In the genomic region with DNA sequence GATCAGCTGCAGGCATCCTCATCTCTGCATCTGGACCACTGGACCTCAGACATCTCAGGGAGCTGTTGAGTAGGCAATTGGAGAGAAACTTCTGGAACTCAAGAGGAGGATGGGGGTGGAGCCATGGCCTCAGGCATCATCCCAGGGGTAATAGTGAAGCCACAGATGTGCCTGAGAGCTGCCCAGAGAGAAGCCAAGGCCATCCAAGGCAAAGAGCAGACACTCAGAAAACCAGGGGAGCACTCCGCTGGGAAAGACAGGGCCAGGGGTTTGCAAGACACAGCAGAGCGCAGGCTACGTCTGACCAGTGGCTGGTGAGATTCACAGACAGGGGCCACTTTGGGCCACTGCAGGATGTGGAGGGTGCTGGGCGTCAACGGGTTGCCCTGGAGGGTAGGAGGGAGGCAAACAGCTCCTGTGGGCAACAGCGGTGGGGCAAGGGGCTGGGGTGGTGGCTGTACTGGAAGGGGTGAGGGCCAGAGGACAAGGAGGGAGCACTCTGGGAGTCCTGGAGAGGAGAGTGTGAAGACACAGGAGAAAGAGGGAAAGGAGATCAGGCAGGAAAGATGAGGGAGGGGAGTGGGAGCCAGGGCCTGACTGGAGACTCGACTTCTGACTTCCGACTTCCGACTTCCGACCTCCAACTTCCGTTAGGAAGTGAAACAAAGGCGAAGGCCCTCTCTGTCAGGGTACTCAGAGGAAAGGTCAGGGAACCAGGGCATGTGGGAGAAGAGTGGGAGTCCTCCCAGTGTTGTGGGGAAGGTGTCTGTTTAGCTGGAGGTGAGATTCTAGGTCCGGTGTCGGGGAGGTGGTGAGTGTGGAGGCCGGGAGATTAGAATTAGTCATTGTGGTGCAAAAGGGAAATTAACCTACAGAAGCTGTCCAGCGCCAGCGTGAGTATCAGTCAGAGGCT, we compare ENCODE assay signal across 11 cellular contexts.
DNase-seq lines count a peak whose midpoint lies in the region; ATAC-seq, FAIRE-seq and TF ChIP-seq lines count a peak whose summit lies in the region.
"Had no signal": no experiment of that assay in that cellular context is flagged by ENCODE, and none has a peak within 500 bp of the region (broad histone marks: within the 10 kb centered on the region; RNA-seq: fewer than 3 reads in every experiment).

No MANE protein-coding gene starts in this region.

- no peak for TF ChIP-seq EP300 in SK-N-SH (IDR thresholded peaks at IDR 0.05; ENCODE audit: borderline replicate concordance in 1 of 2, low read depth in 1 of 2, low read length in 1 of 2)

- H4K20me1 ChIP-seq in SK-N-SH (ENCODE audit: insufficient read depth): no peaks in the 10 kb centered on the region
- no peaks in the 10 kb centered on the region for H4K20me1 ChIP-seq in Loucy (ENCODE audit: insufficient read depth, low read length, poor library complexity, severe bottlenecking)

- no peak for TF ChIP-seq POLR2A in prostate gland (IDR thresholded peaks at IDR 0.05)

- H3K9me3 ChIP-seq in SK-N-SH: no peaks in the 10 kb centered on the region
- H3K9me3 ChIP-seq in Loucy (ENCODE audit: insufficient read depth, low read depth, low read length): no peaks in the 10 kb centered on the region
- H3K9me3 ChIP-seq in prostate gland: no peaks in the 10 kb centered on the region

- H3F3A ChIP-seq in SK-N-SH (replicated peaks; ENCODE audit: insufficient read depth) (no peaks in the 10 kb centered on the region), Loucy (ENCODE audit: low read depth) (0 out of 2 replicates have a peak, but pooled peaks cover 3% of the 10 kb centered on the region)

- H3K4me3 ChIP-seq in SK-N-SH (ENCODE audit: low read depth in 2 of 2, low read length in 1 of 2) (no peak overlapping the region), Loucy (ENCODE audit: low read length, poor library complexity, severe bottlenecking) (no peak overlapping the region), prostate gland (no peak overlapping the region)

- WGBS in SK-N-SH (ENCODE audit: low lambda C conversion rate): 69% methylated on average over 17 of the region's 17 CpGs
- WGBS in prostate gland: 76% methylated on average over 16 of the region's 17 CpGs

- CTCF ChIA-PET in SK-N-SH (lab: Yijun Ruan, JAX): interaction anchor here (1.1 to 6.6 kb wide), 2 partner anchors 11 to 110 kb away, joined by 3 to 54 read pairs; no protein-coding TSS in a partner anchor

- H2AFZ ChIP-seq in SK-N-SH (ENCODE audit: low read depth) (no peak overlapping the region), Loucy (ENCODE audit: low read length) (no peak overlapping the region)

- H3K27ac Mint-ChIP-seq in neural crest cell (ENCODE audit: unreplicated experiment): peak overlapping the region; percentile 75

- TF ChIP-seq CTCF in SK-N-SH (IDR thresholded peaks at IDR 0.05) (no peak), Loucy (conservative IDR thresholded peaks at IDR 0.05; ENCODE audit: low read length) (no peak), neural crest cell (conservative IDR thresholded peaks at IDR 0.05) (no peak), prostate gland (IDR thresholded peaks at IDR 0.05) (no peak), D721Med (IDR thresholded peaks at IDR 0.05; ENCODE audit: insufficient read depth, missing control alignments) (no peak)

- no peaks in the 10 kb centered on the region for H3K36me3 ChIP-seq in SK-N-SH (replicated peaks in 1 of 2; ENCODE audit: control insufficient read depth in 1 of 2, insufficient read depth in 2 of 2, low read length in 1 of 2)
- no peaks in the 10 kb centered on the region for H3K36me3 ChIP-seq in Loucy (ENCODE audit: insufficient read depth, low read length)
- no peaks in the 10 kb centered on the region for H3K36me3 ChIP-seq in prostate gland

- TF ChIP-seq RAD21 in SK-N-SH (IDR thresholded peaks at IDR 0.05; ENCODE audit: low read length): no peak

- H3K27me3 Mint-ChIP-seq in neural crest cell (ENCODE audit: low read depth): peaks cover 2% of the 10 kb centered on the region

- DNase-seq in SK-N-SH (peak; percentile 12), amniotic epithelial cell (ENCODE audit: low read depth) (peak; percentile 74), neural crest cell (ENCODE audit: low read depth, low spot score) (no peak), prostate gland (ENCODE audit: low spot score) (no peak), D721Med (ENCODE audit: insufficient read length, low spot score) (no peak)
- DNase-seq: right cardiac atrium had no signal

- no peak for FAIRE-seq in D721Med (lab: Jason Lieb, UNC)
- FAIRE-seq: frontal cortex had no signal

- no peak overlapping the region for H3K27ac ChIP-seq in SK-N-SH (ENCODE audit: low read depth in 2 of 2, low read length in 1 of 2)
- H3K27ac ChIP-seq in prostate gland: no peak overlapping the region
- H3K27ac ChIP-seq: 22Rv1 had no signal

- H3K9ac ChIP-seq in SK-N-SH (no peak overlapping the region), Loucy (ENCODE audit: low read depth, low read length, poor library complexity, severe bottlenecking) (peak overlapping the region; percentile 16)

- H3K4me2 ChIP-seq in SK-N-SH (no peak overlapping the region), Loucy (ENCODE audit: low read depth, low read length, poor library complexity, severe bottlenecking) (peak overlapping the region; percentile 25)

- H3K27me3 ChIP-seq in SK-N-SH (ENCODE audit: insufficient read depth): no peaks in the 10 kb centered on the region; the same call in 1 of the 2 replicates
- no peaks in the 10 kb centered on the region for H3K27me3 ChIP-seq in Loucy (ENCODE audit: insufficient read depth, low read length, poor library complexity, severe bottlenecking)
- no peaks in the 10 kb centered on the region for H3K27me3 ChIP-seq in prostate gland (replicated peaks; ENCODE audit: insufficient read depth)

- no peaks in the 10 kb centered on the region for H3K9me2 ChIP-seq in SK-N-SH
- H3K9me2 ChIP-seq in Loucy (replicated peaks; ENCODE audit: low read depth, low read length): no peaks in the 10 kb centered on the region

- intact Hi-C loops in prostate gland (cut with DNase I): no loop called here

- peaks cover 16% of the 10 kb centered on the region for H3K4me1 Mint-ChIP-seq in neural crest cell

- H3K4me3 Mint-ChIP-seq in neural crest cell: no peak overlapping the region

- ATAC-seq in SK-N-SH treated with all-trans-retinoic acid at 6 μM for 48 hours: no peak
- no peak for ATAC-seq in GM19455 (IDR thresholded peaks at IDR 0.05; ENCODE audit: unreplicated experiment)

- POLR2A ChIA-PET in SK-N-SH (lab: Yijun Ruan, JAX): no interaction called here

- no peaks in the 10 kb centered on the region for H3K79me2 ChIP-seq in SK-N-SH (ENCODE audit: insufficient read depth)
- no peaks in the 10 kb centered on the region for H3K79me2 ChIP-seq in Loucy (ENCODE audit: insufficient read depth, low read length)

- no peaks in the 10 kb centered on the region for H3K36me3 Mint-ChIP-seq in neural crest cell (ENCODE audit: low read depth)

- H3K4me1 ChIP-seq in SK-N-SH (ENCODE audit: control insufficient read depth in 1 of 2, insufficient read depth in 2 of 2, low read depth in 1 of 2, low read length in 1 of 2) (peaks cover 0 to 28% of the 10 kb centered on the region in 2 experiments; a peak in 2 of 4 replicates), Loucy (ENCODE audit: insufficient read depth, low read length, poor library complexity, severe bottlenecking) (peaks cover 43% of the 10 kb centered on the region), prostate gland (replicated peaks) (no peaks in the 10 kb centered on the region)

- H3K9me3 Mint-ChIP-seq in neural crest cell: no peaks in the 10 kb centered on the region

TF ChIP-seq in SK-N-SH, 30 proteins besides CTCF, POLR2A, EP300 and RAD21 (continues in another document):
- TF ChIP-seq MXI1 (IDR thresholded peaks at IDR 0.05; ENCODE audit: low read depth, low read length) (no peak), JUND (IDR thresholded peaks at IDR 0.05) (no peak)
- TF ChIP-seq, protein P1, sequence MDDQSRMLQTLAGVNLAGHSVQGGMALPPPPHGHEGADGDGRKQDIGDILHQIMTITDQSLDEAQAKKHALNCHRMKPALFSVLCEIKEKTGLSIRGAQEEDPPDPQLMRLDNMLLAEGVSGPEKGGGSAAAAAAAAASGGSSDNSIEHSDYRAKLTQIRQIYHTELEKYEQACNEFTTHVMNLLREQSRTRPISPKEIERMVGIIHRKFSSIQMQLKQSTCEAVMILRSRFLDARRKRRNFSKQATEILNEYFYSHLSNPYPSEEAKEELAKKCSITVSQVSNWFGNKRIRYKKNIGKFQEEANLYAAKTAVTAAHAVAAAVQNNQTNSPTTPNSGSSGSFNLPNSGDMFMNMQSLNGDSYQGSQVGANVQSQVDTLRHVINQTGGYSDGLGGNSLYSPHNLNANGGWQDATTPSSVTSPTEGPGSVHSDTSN (IDR thresholded peaks at IDR 0.05): no peak
- TF ChIP-seq, protein P2, sequence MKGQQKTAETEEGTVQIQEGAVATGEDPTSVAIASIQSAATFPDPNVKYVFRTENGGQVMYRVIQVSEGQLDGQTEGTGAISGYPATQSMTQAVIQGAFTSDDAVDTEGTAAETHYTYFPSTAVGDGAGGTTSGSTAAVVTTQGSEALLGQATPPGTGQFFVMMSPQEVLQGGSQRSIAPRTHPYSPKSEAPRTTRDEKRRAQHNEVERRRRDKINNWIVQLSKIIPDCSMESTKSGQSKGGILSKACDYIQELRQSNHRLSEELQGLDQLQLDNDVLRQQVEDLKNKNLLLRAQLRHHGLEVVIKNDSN (IDR thresholded peaks at IDR 0.05; ENCODE audit: borderline replicate concordance, low read depth): no peak

TF ChIP-seq in SK-N-SH treated with all-trans-retinoic acid at 6 μM for 48 hours, 23 proteins besides CTCF, POLR2A, EP300 and RAD21:
- TF ChIP-seq PPARA (CRISPR knock-in tag; IDR thresholded peaks at IDR 0.05; ENCODE audit: borderline replicate concordance) (no peak), RARB (CRISPR knock-in tag; IDR thresholded peaks at IDR 0.05) (no peak), ESRRG (CRISPR knock-in tag; IDR thresholded peaks at IDR 0.05) (no peak)

Comparison
In these comparisons a context has a peak if more than half of its experiments do, and no peak if none do; other contexts are left out.
1. DNase-seq: peak in SK-N-SH (single experiment) and amniotic epithelial cell (single experiment); none in neural crest cell (single experiment), prostate gland (single experiment) and D721Med (single experiment).